In genomic region chr15:41331281-41331680, GRCh38 we compare ENCODE assay signal across 8 cellular contexts. TPM values are rescaled to one million over a fixed set of nuclear protein-coding genes. Genes with fewer than 3 reads are reported as not detected.
DNase-seq lines count a peak whose midpoint lies in the region; ATAC-seq, FAIRE-seq and TF ChIP-seq lines count a peak whose summit lies in the region.

No MANE protein-coding gene starts in this region.

- peaks cover 19% of the 10 kb centered on the region for H3K4me1 ChIP-seq in suprapubic skin

- H3K27me3 ChIP-seq in suprapubic skin = no peaks in the 10 kb centered on the region

- H3K36me3 ChIP-seq in SK-N-MC (ENCODE audit: insufficient read depth, low read length) = peaks cover 4% of the 10 kb centered on the region; the same call in 1 of the 2 replicates
- H3K36me3 ChIP-seq in suprapubic skin = no peaks in the 10 kb centered on the region

- 70% methylated on average over 6 of the region's 6 CpGs for WGBS in suprapubic skin

- no peak for ATAC-seq in GM21447 (IDR thresholded peaks at IDR 0.05; ENCODE audit: unreplicated experiment)

- H3K27ac ChIP-seq in SK-N-MC (no peak overlapping the region), suprapubic skin (no peak overlapping the region)

- peak overlapping the region; percentile 94 for H3K27ac Mint-ChIP-seq in activated naive CD4-positive, alpha-beta T cell treated with anti-CD3 and anti-CD28 coated beads, Interleukin-2, amount 10 ng/mL, durations not matched to agents 7 days and 5 days

- H3K4me3 Mint-ChIP-seq in activated naive CD4-positive, alpha-beta T cell treated with anti-CD3 and anti-CD28 coated beads, Interleukin-2, amount 10 ng/mL, durations not matched to agents 7 days and 5 days = peak overlapping the region; percentile 93

- H3K9me3 ChIP-seq in SK-N-MC (ENCODE audit: low read depth, low read length) = no peaks in the 10 kb centered on the region
- H3K9me3 ChIP-seq in suprapubic skin = no peaks in the 10 kb centered on the region

- H3K9ac ChIP-seq in SK-N-MC (ENCODE audit: insufficient read length) = peak overlapping the region; percentile 83

- TF ChIP-seq EP300 in suprapubic skin (IDR thresholded peaks at IDR 0.05) = no peak

- CTCF ChIA-PET in activated naive CD4-positive, alpha-beta T cell treated with anti-CD3 and anti-CD28 coated beads, Interleukin-2, amount 10 ng/mL, durations not matched to agents 7 days and 5 days (lab: Charles Lee) = interaction anchor here (1.1 to 1.4 kb wide), 2 partner anchors 21 to 43 kb away, joined by 4 to 5 read pairs; no protein-coding TSS in a partner anchor

- no peak for FAIRE-seq in D721Med (lab: Jason Lieb, UNC)

- H3K9me3 Mint-ChIP-seq in activated naive CD4-positive, alpha-beta T cell treated with anti-CD3 and anti-CD28 coated beads, Interleukin-2, amount 10 ng/mL, durations not matched to agents 7 days and 5 days = no peaks in the 10 kb centered on the region

- H3K36me3 Mint-ChIP-seq in activated naive CD4-positive, alpha-beta T cell treated with anti-CD3 and anti-CD28 coated beads, Interleukin-2, amount 10 ng/mL, durations not matched to agents 7 days and 5 days = peaks cover 36% of the 10 kb centered on the region

- no peak for DNase-seq in activated naive CD4-positive, alpha-beta T cell treated with anti-CD3 and anti-CD28 coated beads, Interleukin-2, amount 10 ng/mL, durations not matched to agents 7 days and 5 days
- no peak for DNase-seq in activated naive CD4-positive, alpha-beta T cell (lab: John Stamatoyannopoulos, UW)
- DNase-seq in SK-N-MC (ENCODE audit: low read depth, low spot score) = no peak
- DNase-seq in suprapubic skin (ENCODE audit: low spot score in 2 of 2) = no peak
- no peak for DNase-seq in D721Med (ENCODE audit: insufficient read length, low spot score)
- no peak for DNase-seq in DMS 273 treated with DMSO at 0.1 percent for 48 hours (lab: John Stamatoyannopoulos, UW)

- TF ChIP-seq CTCF in suprapubic skin (IDR thresholded peaks at IDR 0.05) = no peak
- TF ChIP-seq CTCF in D721Med (IDR thresholded peaks at IDR 0.05; ENCODE audit: insufficient read depth, missing control alignments) = no peak

- H3K4me3 ChIP-seq in SK-N-MC (peak overlapping the region; percentile 98), iPS-11a (ENCODE audit: low read depth, low read length) (peak overlapping the region; percentile 95), suprapubic skin (peak overlapping the region; percentile 90)

- H3K4me1 Mint-ChIP-seq in activated naive CD4-positive, alpha-beta T cell treated with anti-CD3 and anti-CD28 coated beads, Interleukin-2, amount 10 ng/mL, durations not matched to agents 7 days and 5 days = peaks cover 35% of the 10 kb centered on the region

- peaks cover 4% of the 10 kb centered on the region for H3K27me3 Mint-ChIP-seq in activated naive CD4-positive, alpha-beta T cell treated with anti-CD3 and anti-CD28 coated beads, Interleukin-2, amount 10 ng/mL, durations not matched to agents 7 days and 5 days

- no peak for TF ChIP-seq POLR2A in suprapubic skin (IDR thresholded peaks at IDR 0.05)

RNA-seq across cellular contexts. Expression of gene OIP5, which starts 1.1 kb away (rescaled TPM):
- total RNA-seq in suprapubic skin = 1 to 10 TPM in 3 of 4 donors, not detected in 1; 1.4 to 5.5 (median 2.2) TPM

RNA-seq across cellular contexts. Expression of gene NUSAP1, which starts 1.4 kb away (rescaled TPM):
- total RNA-seq in suprapubic skin = 10 to 100 TPM; 11.1 to 19.0 (median 15.9) TPM
